Comparison of ENCODE assay signal across 8 cellular contexts in genomic region chr11:16737860-16738197, GRCh38. TPM values are rescaled to one million over a fixed set of nuclear protein-coding genes. Genes with fewer than 3 reads are reported as not detected.
DNase-seq lines count a peak whose midpoint lies in the region; ATAC-seq, FAIRE-seq and TF ChIP-seq lines count a peak whose summit lies in the region.

No MANE protein-coding gene starts in this region.

- peak; percentile 15 for DNase-seq in NCI-H2029 (lab: John Stamatoyannopoulos, UW)
- DNase-seq in NCI-H2029 treated with DMSO at 0.1 percent for 48 hours (lab: John Stamatoyannopoulos, UW) = no peak
- no peak for DNase-seq in WERI-Rb-1
- DNase-seq in thoracic aorta (ENCODE audit: low spot score) = no peak
- no peak for DNase-seq in activated CD4-positive, CD25-positive, alpha-beta regulatory T cell (lab: John Stamatoyannopoulos, UW)
- DNase-seq in RCC 7860 (ENCODE audit: low spot score) = no peak

- TF ChIP-seq CTCF in WERI-Rb-1 (IDR thresholded peaks at IDR 0.05; ENCODE audit: low read depth, low read length) = no peak
- TF ChIP-seq CTCF in thoracic aorta (IDR thresholded peaks at IDR 0.05) = no peak

- H3K4me3 ChIP-seq in WERI-Rb-1 (ENCODE audit: low read depth, low read length) = peak overlapping the region; percentile 83
- peak overlapping the region; percentile 97 for H3K4me3 ChIP-seq in iPS-18a (ENCODE audit: low read length)
- H3K4me3 ChIP-seq in thoracic aorta = peak overlapping the region; percentile 95

- H3K9ac ChIP-seq in iPS-18a (ENCODE audit: low read length) = peak overlapping the region; percentile 98

- H3K36me3 ChIP-seq in WERI-Rb-1 (peaks cover 21% of the 10 kb centered on the region), iPS-18a (ENCODE audit: control insufficient read depth, low read depth, low read length) (peaks cover 9% of the 10 kb centered on the region), thoracic aorta (no peaks in the 10 kb centered on the region)

- H3K27ac ChIP-seq in WERI-Rb-1 (peak overlapping the region; percentile 94), iPS-18a (ENCODE audit: low read length) (peak overlapping the region; percentile 99), thoracic aorta (peak overlapping the region; percentile 93 to 95)

- no peaks in the 10 kb centered on the region for H3K27me3 ChIP-seq in WERI-Rb-1 (ENCODE audit: insufficient read depth, low read depth, severe bottlenecking)
- no peaks in the 10 kb centered on the region for H3K27me3 ChIP-seq in iPS-18a (ENCODE audit: control insufficient read depth, insufficient read depth, low read length)
- no peaks in the 10 kb centered on the region for H3K27me3 ChIP-seq in thoracic aorta (replicated peaks; ENCODE audit: insufficient read depth)

- H3K4me1 ChIP-seq in iPS-18a (ENCODE audit: control insufficient read depth, low read depth, low read length) (peaks cover 8% of the 10 kb centered on the region), thoracic aorta (ENCODE audit: control insufficient read depth in 1 of 2, low read depth in 2 of 2) (peaks cover 24 to 35% of the 10 kb centered on the region in 2 donors)

- H3K9me3 ChIP-seq in WERI-Rb-1 (ENCODE audit: severe bottlenecking) = no peaks in the 10 kb centered on the region
- H3K9me3 ChIP-seq in iPS-18a (ENCODE audit: control insufficient read depth, low read depth, low read length) = no peaks in the 10 kb centered on the region
- no peaks in the 10 kb centered on the region for H3K9me3 ChIP-seq in thoracic aorta

- no peak for FAIRE-seq in RCC 7860 (lab: Jason Lieb, UNC)

- ATAC-seq in HG02981 (IDR thresholded peaks at IDR 0.05; ENCODE audit: unreplicated experiment) (peak; percentile 9), thoracic aorta (ENCODE audit: insufficient number of reproducible peaks, low FRiP score, low read depth) (no peak)

RNA-seq across cellular contexts. Expression of gene C11orf58, which starts 0.6 kb away (rescaled TPM):
- total RNA-seq in thoracic aorta = 100 to 1,000 TPM; 104 to 161 TPM
